Comparison of ENCODE assay signal across 8 cellular contexts in genomic region chr12:188910-189621, GRCh38. TPM values are rescaled to one million over a fixed set of nuclear protein-coding genes. Genes with fewer than 3 reads are reported as not detected.
A peak's percentile ranks its signal among the peaks of the same experiment; 100 is the strongest.
DNase-seq lines count a peak whose midpoint lies in the region; ATAC-seq and TF ChIP-seq lines count a peak whose summit lies in the region.

No MANE protein-coding gene starts in this region.

- peak; percentile 34 for DNase-seq in AG10803 (ENCODE audit: low read depth)
- DNase-seq in GM19240 (ENCODE audit: insufficient read length, low spot score), result peak; percentile 39
- peak; percentile 78 for DNase-seq in NT2/D1 (ENCODE audit: low read depth, low spot score)
- peak; percentile 25 for DNase-seq in amniotic stem cell (lab: John Stamatoyannopoulos, UW)
- DNase-seq in right atrium auricular region (ENCODE audit: low spot score), result no peak
- DNase-seq in pons (ENCODE audit: low spot score), result peak; percentile 31
- no peak for DNase-seq in posterior vena cava (ENCODE audit: low spot score)

- H3K27me3 ChIP-seq in NT2/D1 (ENCODE audit: insufficient read depth, insufficient read length) (peaks cover 32% of the 10 kb centered on the region), right atrium auricular region (no peaks in the 10 kb centered on the region)

- no peak for ATAC-seq in GM21390 (IDR thresholded peaks at IDR 0.05; ENCODE audit: unreplicated experiment)

- H3K9ac ChIP-seq in NT2/D1 (ENCODE audit: insufficient read length, low read depth), result peak overlapping the region; percentile 81

- H3K4me3 ChIP-seq in AG10803 (ENCODE audit: low read length), result peak overlapping the region; percentile 61
- H3K4me3 ChIP-seq in NT2/D1 (ENCODE audit: insufficient read length, low read depth), result peak overlapping the region; percentile 63
- peak overlapping the region; percentile 32 to 54 for H3K4me3 ChIP-seq in right atrium auricular region

- H3K4me1 ChIP-seq in NT2/D1 (ENCODE audit: insufficient read depth, insufficient read length), result peaks cover 6% of the 10 kb centered on the region
- H3K4me1 ChIP-seq in right atrium auricular region, result peaks cover 0 to 6% of the 10 kb centered on the region in 2 donors

- no peaks in the 10 kb centered on the region for H3K36me3 ChIP-seq in NT2/D1 (ENCODE audit: insufficient read depth, insufficient read length, low read length)
- H3K36me3 ChIP-seq in right atrium auricular region, result no peaks in the 10 kb centered on the region

- TF ChIP-seq CTCF in AG10803 (conservative IDR thresholded peaks at IDR 0.05; ENCODE audit: low read length) (peak; percentile 47), right atrium auricular region (IDR thresholded peaks at IDR 0.05) (peak; percentile 88 to 94)

- H3K9me3 ChIP-seq in NT2/D1 (ENCODE audit: insufficient read depth, low read length) (peaks cover 7% of the 10 kb centered on the region; the same call in 1 of the 2 replicates), right atrium auricular region (no peaks in the 10 kb centered on the region)

- intact Hi-C loops in posterior vena cava (cut with DNase I), result no loop called here

- no peak overlapping the region for H3K27ac ChIP-seq in right atrium auricular region

RNA-seq across cellular contexts. Expression of gene SLC6A12, which starts 24.9 kb away (rescaled TPM):
- total RNA-seq in right atrium auricular region (1 to 10 TPM in 1 of 2 donors, not detected in 1; 1.1 TPM), posterior vena cava (1 to 10 TPM in 1 of 2 donors, under 1 TPM in 1; 1.00 to 1.0 TPM)

Comparison
In these comparisons a context has a peak if more than half of its experiments do, and no peak if none do; other contexts are left out.
1. DNase-seq: peak in AG10803 (single experiment), GM19240 (single experiment), NT2/D1 (single experiment), amniotic stem cell (single experiment) and pons (single experiment); none in right atrium auricular region (single experiment) and posterior vena cava (single experiment).
2. Peak in every context shown above with its lines, with median percentiles within 50 percentile points of each other: H3K4me3 ChIP-seq.